ENCODE assay signal across 8 cellular contexts in genomic region chr19:11924886-11925583, GRCh38. TPM values are rescaled to one million over a fixed set of nuclear protein-coding genes. Genes with fewer than 3 reads are reported as not detected.
DNase-seq lines count a peak whose midpoint lies in the region; ATAC-seq and TF ChIP-seq lines count a peak whose summit lies in the region.

ZNF700 (plus strand) TSS chr19:11925107; CDS start chr19:11925211, 104 bp downstream.

- peaks cover 43% of the 10 kb centered on the region for H3K79me2 ChIP-seq in SK-N-SH (ENCODE audit: insufficient read depth)

- peak within 1 kb of the TSS; percentile 70 for H3K4me3 ChIP-seq in GM08714 (ENCODE audit: low read length)
- H3K4me3 ChIP-seq in SK-N-SH (ENCODE audit: low read depth in 2 of 2, low read length in 1 of 2): peak within 1 kb of the TSS; percentile 72 to 95

- H4K20me1 ChIP-seq in SK-N-SH (ENCODE audit: insufficient read depth): no peaks in the 10 kb centered on the region

- POLR2A ChIA-PET in SK-N-SH (lab: Yijun Ruan, JAX): no interaction called here

- DNase-seq in NCI-H1048 (lab: John Stamatoyannopoulos, UW): peak; percentile 92
- DNase-seq in SK-N-SH: peak; percentile 94
- peak; percentile 93 for DNase-seq in activated naive CD4-positive, alpha-beta T cell treated with anti-CD3 and anti-CD28 coated beads, Interleukin-2, amount 50 U/mL, for 16 hours
- DNase-seq in germinal center (ENCODE audit: low spot score): peak; percentile 94
- DNase-seq in non-pigmented ciliary epithelial cell (ENCODE audit: low read depth): peak; percentile 62
- DNase-seq in substantia nigra (lab: John Stamatoyannopoulos, UW): peak; percentile 50 to 97 (median 90)

- no peaks in the 10 kb centered on the region for H3K27me3 ChIP-seq in SK-N-SH (ENCODE audit: insufficient read depth)

- TF ChIP-seq EP300 in SK-N-SH (IDR thresholded peaks at IDR 0.05; ENCODE audit: borderline replicate concordance in 1 of 2, low read depth in 1 of 2, low read length in 1 of 2): no peak

- H3K27ac ChIP-seq in SK-N-SH (ENCODE audit: low read depth in 2 of 2, low read length in 1 of 2): peak within 1 kb of the TSS; percentile 47 to 85; a peak in 3 of 4 replicates
- H3K27ac ChIP-seq in substantia nigra (ENCODE audit: low read depth, low read length, poor library complexity, severe bottlenecking): peak within 1 kb of the TSS; percentile 92

- H3F3A ChIP-seq in SK-N-SH (replicated peaks; ENCODE audit: insufficient read depth): peaks cover 10% of the 10 kb centered on the region

- CTCF ChIA-PET in SK-N-SH (lab: Yijun Ruan, JAX): interaction anchor here (1.1 to 6.5 kb wide), 11 partner anchors 39 to 741 kb away, joined by 3 to 84 read pairs (median 11); partner anchors contain the start of genes MAN2B1, WDR83, ZNF20 and ZNF440

- no peak for TF ChIP-seq RAD21 in SK-N-SH (IDR thresholded peaks at IDR 0.05; ENCODE audit: low read length)

- peak within 1 kb of the TSS; percentile 83 for H3K4me2 ChIP-seq in SK-N-SH

- TF ChIP-seq CTCF in SK-N-SH (IDR thresholded peaks at IDR 0.05): no peak

- H3K4me1 ChIP-seq in SK-N-SH (ENCODE audit: control insufficient read depth in 1 of 2, insufficient read depth in 2 of 2, low read depth in 1 of 2, low read length in 1 of 2): peaks cover 0 to 2% of the 10 kb centered on the region in 2 experiments; a peak in 1 of 4 replicates

- peaks cover 0 to 9% of the 10 kb centered on the region in 2 experiments for H3K36me3 ChIP-seq in SK-N-SH (replicated peaks in 1 of 2; ENCODE audit: control insufficient read depth in 1 of 2, insufficient read depth in 2 of 2, low read length in 1 of 2)

- H3K9ac ChIP-seq in SK-N-SH: peak within 1 kb of the TSS; percentile 83

- H3K9me3 ChIP-seq in SK-N-SH: 0 out of 2 replicates have a peak, but pooled peaks cover 4% of the 10 kb centered on the region

- peak within 1 kb of the TSS; percentile 100 for H2AFZ ChIP-seq in SK-N-SH (ENCODE audit: low read depth)

- no peaks in the 10 kb centered on the region for H3K9me2 ChIP-seq in SK-N-SH

- WGBS in SK-N-SH (ENCODE audit: low lambda C conversion rate): 0% methylated on average over 9 of the region's 50 CpGs

- peak; percentile 83 for ATAC-seq in HG02588 (IDR thresholded peaks at IDR 0.05; ENCODE audit: unreplicated experiment)

TF ChIP-seq in SK-N-SH, 30 proteins besides CTCF, POLR2A, EP300 and RAD21 (continues in another document):
- TF ChIP-seq ELF1 (IDR thresholded peaks at IDR 0.05) (peak; percentile 77), POLR2AphosphoS5 (IDR thresholded peaks at IDR 0.05; ENCODE audit: low read depth, low read length) (0 out of 2 replicates have a peak, but pooled peaks have one; percentile 51), RXRA (IDR thresholded peaks at IDR 0.05; ENCODE audit: borderline replicate concordance, low read depth) (no peak), FOXM1 (IDR thresholded peaks at IDR 0.05; ENCODE audit: low read depth) (no peak), IRF3 (IDR thresholded peaks at IDR 0.05; ENCODE audit: low read depth, low read length) (no peak; the same call in 1 of the 2 replicates), TAF1 (IDR thresholded peaks at IDR 0.05; ENCODE audit: borderline replicate concordance, low read depth, low read length) (no peak; the same call in 1 of the 2 replicates), SMC3 (IDR thresholded peaks at IDR 0.05; ENCODE audit: low read depth, low read length) (no peak), USF1 (IDR thresholded peaks at IDR 0.05; ENCODE audit: borderline replicate concordance, low read depth) (no peak), CHD2 (IDR thresholded peaks at IDR 0.05; ENCODE audit: low read length, partially characterized antibody) (peak; percentile 67), GABPA (IDR thresholded peaks at IDR 0.05; ENCODE audit: low read depth) (peak; percentile 71), MEF2A (IDR thresholded peaks at IDR 0.05; ENCODE audit: borderline replicate concordance, low read depth) (no peak), TCF12 (IDR thresholded peaks at IDR 0.05) (no peak), YY1 (IDR thresholded peaks at IDR 0.05; ENCODE audit: low read depth) (0 out of 2 replicates have a peak, but pooled peaks have one; percentile 51), RFX5 (IDR thresholded peaks at IDR 0.05; ENCODE audit: low read length) (no peak), JUND (IDR thresholded peaks at IDR 0.05) (no peak), TEAD4 (IDR thresholded peaks at IDR 0.05; ENCODE audit: borderline replicate concordance, insufficient read depth) (no peak), FOSL2 (IDR thresholded peaks at IDR 0.05; ENCODE audit: borderline replicate concordance, low read depth) (no peak), RCOR1 (IDR thresholded peaks at IDR 0.05; ENCODE audit: low read length) (no peak), FOXJ3 (CRISPR knock-in tag; IDR thresholded peaks at IDR 0.05) (no peak), SIN3A (IDR thresholded peaks at IDR 0.05; ENCODE audit: borderline replicate concordance, low read depth, low read length) (no peak), GATA2 (CRISPR knock-in tag; IDR thresholded peaks at IDR 0.05) (no peak), EZH2phosphoT487 (IDR thresholded peaks at IDR 0.05; ENCODE audit: borderline replicate concordance, low read depth) (no peak), REST (IDR thresholded peaks at IDR 0.05; ENCODE audit: low read depth, low read length) (no peak), NFIC (IDR thresholded peaks at IDR 0.05; ENCODE audit: borderline replicate concordance) (no peak), USF2 (IDR thresholded peaks at IDR 0.05; ENCODE audit: borderline replicate concordance, low read depth, low read length) (no peak), MXI1 (IDR thresholded peaks at IDR 0.05; ENCODE audit: low read depth, low read length) (peak; percentile 68), NRF1 (IDR thresholded peaks at IDR 0.05; ENCODE audit: low read depth, low read length) (no peak), MAX (IDR thresholded peaks at IDR 0.05; ENCODE audit: low read depth) (peak; percentile 63)

RNA-seq across cellular contexts. Expression of gene ZNF700, which starts in this region (rescaled TPM):
- 3.5 and 4.4 TPM in 2 replicates for polyA plus RNA-seq in SK-N-SH (2012; rRNA removed)
- polyA plus RNA-seq in SK-N-SH (2012; cell fraction: cytosol; rRNA removed): 2.7 and 3.0 TPM in 2 replicates
- 17.6 and 24.2 TPM in 2 replicates for polyA plus RNA-seq in SK-N-SH (2012; cell fraction: nucleus; rRNA removed)

Comparison
In these comparisons a context has a peak if more than half of its experiments do, and no peak if none do; other contexts are left out.
1. Peak in every context shown above with its lines: DNase-seq, ATAC-seq, H3K4me3 ChIP-seq and H3K27ac ChIP-seq.